In the genomic region with DNA sequence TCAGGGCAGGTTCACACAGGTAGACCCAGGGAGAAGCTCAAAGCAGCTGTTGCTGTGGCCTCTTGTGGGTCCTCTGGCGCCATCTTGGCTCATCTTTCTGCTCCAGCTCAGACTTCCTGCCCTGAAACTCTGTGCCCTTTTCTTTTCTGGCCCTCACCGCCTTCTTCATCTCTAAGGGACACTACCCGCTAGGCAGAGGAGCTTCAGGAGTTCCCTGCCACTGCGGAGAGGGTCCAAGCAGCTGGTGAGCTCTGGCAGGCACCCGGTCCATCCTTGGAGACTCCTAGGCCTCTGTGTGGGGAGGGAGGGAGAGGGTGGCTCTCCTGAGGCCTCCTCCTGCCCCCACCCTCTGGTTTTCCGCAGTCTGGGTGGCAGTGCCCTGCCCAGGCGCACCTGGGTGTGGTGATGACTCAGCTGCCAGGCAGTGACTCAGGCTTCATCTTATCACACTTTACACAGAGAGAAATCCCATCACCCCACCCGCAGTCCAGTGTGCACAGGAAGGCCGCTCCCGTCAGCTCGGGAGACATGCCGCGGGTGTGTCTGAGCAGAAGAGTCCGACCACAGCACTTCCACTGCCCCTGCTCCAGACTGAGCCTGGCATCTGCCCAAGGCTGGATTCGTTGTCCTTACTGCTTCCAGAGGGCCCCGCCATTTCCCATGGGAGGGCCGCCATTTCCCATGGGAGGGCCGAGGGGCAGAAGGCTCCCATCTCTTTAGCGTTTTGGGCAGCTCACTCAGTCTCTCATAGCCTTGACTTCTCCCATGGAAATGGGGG, we compare ENCODE assay signal across 8 cellular contexts. TPM values are rescaled to one million over a fixed set of nuclear protein-coding genes. Genes with fewer than 3 reads are reported as not detected.
DNase-seq lines count a peak whose midpoint lies in the region; ATAC-seq, FAIRE-seq and TF ChIP-seq lines count a peak whose summit lies in the region.

No MANE protein-coding gene starts in this region.

- TF ChIP-seq CTCF in K562 (IDR thresholded peaks at IDR 0.05 in 2 of 3, conservative IDR thresholded peaks at IDR 0.05 in 1 of 3; ENCODE audit: insufficient read depth in 2 of 3, low read depth in 1 of 3, low read length in 3 of 3) (no peak), lower lobe of right lung (IDR thresholded peaks at IDR 0.05) (no peak), esophagus muscularis mucosa (IDR thresholded peaks at IDR 0.05) (no peak)

- DNase-seq in H4 (ENCODE audit: low spot score) (peak; percentile 100), K562 (ENCODE audit: extremely low read depth in 1 of 4, low spot score in 3 of 4) (peak; percentile 67 to 91 (median 76)), lower lobe of right lung (peak; percentile 78), esophagus muscularis mucosa (ENCODE audit: extremely low spot score) (no peak)
- peak; percentile 44 for DNase-seq in T-helper 2 cell treated with Interferon-gamma antibody and Interleukin-4, amounts not matched to agents 5 μg/mL and 100 μg/mL, for 36 hours (ENCODE audit: low spot score)
- DNase-seq in stimulated activated CD8-positive, alpha-beta memory T cell treated with anti-CD3 and anti-CD28 coated beads, Interleukin-7, amount 100 ng/mL, for 24 hours (ENCODE audit: low read depth), result peak; percentile 21

- H4K20me1 ChIP-seq in K562 (replicated peaks; ENCODE audit: control insufficient read depth, insufficient read depth, low read length), result no peaks in the 10 kb centered on the region

- ATAC-seq in K562 (peak; percentile 92), lower lobe of right lung (peak; percentile 92), GM21529 (IDR thresholded peaks at IDR 0.05; ENCODE audit: unreplicated experiment) (no peak), HG02571 (IDR thresholded peaks at IDR 0.05; ENCODE audit: unreplicated experiment) (no peak)

- H3K4me3 ChIP-seq in K562 (no peak overlapping the region), lower lobe of right lung (no peak overlapping the region), esophagus muscularis mucosa (no peak overlapping the region)

- in situ Hi-C loops in K562 (cut with MboI), result no loop called here

- BruUV-seq in K562 (replicated peaks; lab: Mats Ljungman, UMichigan), result TSS peak; percentile 45

- peaks cover 24 to 28% of the 10 kb centered on the region in 2 experiments for H3K4me1 ChIP-seq in K562 (replicated peaks in 1 of 2; ENCODE audit: control insufficient read depth in 2 of 2, insufficient read depth in 2 of 2, low read length in 2 of 2)
- peaks cover 25% of the 10 kb centered on the region for H3K4me1 ChIP-seq in lower lobe of right lung
- H3K4me1 ChIP-seq in esophagus muscularis mucosa, result peaks cover 0 to 14% (median 10%) of the 10 kb centered on the region in 4 donors

- peak in 1 of 2 experiments; percentile 16; a peak in 1 of 4 replicates for TF ChIP-seq RAD21 in K562 (CRISPR knock-in tag; conservative IDR thresholded peaks at IDR 0.05 in 1 of 2, IDR thresholded peaks at IDR 0.05 in 1 of 2)

- no peaks in the 10 kb centered on the region for H3K9me3 Mint-ChIP-seq in T-helper 2 cell treated with Interferon-gamma antibody and Interleukin-4, amounts not matched to agents 5 μg/mL and 100 μg/mL, for 36 hours

- H3K79me2 ChIP-seq in K562 (ENCODE audit: control insufficient read depth, insufficient read depth, low read length), result peaks cover 22% of the 10 kb centered on the region; the same call in 2 of the 3 replicates

- H3K27ac ChIP-seq in K562 (ENCODE audit: extremely low read depth, low read depth, low read length) (peak overlapping the region; percentile 85), lower lobe of right lung (peak overlapping the region; percentile 83), esophagus muscularis mucosa (replicated peaks in 1 of 4) (peak overlapping the region in 1 of 4 donors; percentile 25)

- TF ChIP-seq POLR2A in K562 (conservative IDR thresholded peaks at IDR 0.05) (peak; percentile 63), esophagus muscularis mucosa (IDR thresholded peaks at IDR 0.05; ENCODE audit: low read depth) (no peak)

- intact Hi-C loops in K562 (cut with micrococcal nuclease), result no loop called here
- intact Hi-C loops in lower lobe of right lung (cut with DNase I), result no loop called here
- intact Hi-C loops in esophagus muscularis mucosa (cut with DNase I), result no loop called here

- H3K4me2 ChIP-seq in K562 (ENCODE audit: insufficient read depth, low read length), result peak overlapping the region; percentile 72

- no peaks in the 10 kb centered on the region for H3K9me3 ChIP-seq in K562 (replicated peaks; ENCODE audit: control insufficient read depth, insufficient read depth, low read depth, low read length)
- no peaks in the 10 kb centered on the region for H3K9me3 ChIP-seq in lower lobe of right lung
- no peaks in the 10 kb centered on the region for H3K9me3 ChIP-seq in esophagus muscularis mucosa

- peak; percentile 88 for TF ChIP-seq EP300 in K562 (IDR thresholded peaks at IDR 0.05; ENCODE audit: low read length)
- TF ChIP-seq EP300 in esophagus muscularis mucosa (IDR thresholded peaks at IDR 0.05), result no peak

- CTCF ChIA-PET in K562 (lab: Yijun Ruan, JAX; ENCODE audit: low intra/inter-chr PET ratio), result no interaction called here

- H3K27me3 ChIP-seq in K562 (ENCODE audit: control insufficient read depth in 2 of 2, insufficient read depth in 2 of 2, low read length in 2 of 2) (no peaks in the 10 kb centered on the region), lower lobe of right lung (ENCODE audit: low read depth) (no peaks in the 10 kb centered on the region), esophagus muscularis mucosa (no peaks in the 10 kb centered on the region)

- POLR2A ChIA-PET in K562 (lab: Yijun Ruan, JAX), result interaction anchor here (0.5 to 7.6 kb wide), 22 partner anchors 9 to 1945 kb away, joined by 3 to 58 read pairs (median 3); partner anchors contain the start of genes ARMC7, JPT1, MIF4GD and SUMO2

- peak; percentile 93 for FAIRE-seq in K562 (lab: Jason Lieb, UNC)

- no peaks in the 10 kb centered on the region for H3K27me3 Mint-ChIP-seq in T-helper 2 cell treated with Interferon-gamma antibody and Interleukin-4, amounts not matched to agents 5 μg/mL and 100 μg/mL, for 36 hours (ENCODE audit: low read depth)

- H3K9ac ChIP-seq in K562 (ENCODE audit: insufficient read depth in 1 of 2, low read depth in 2 of 2, low read length in 2 of 2), result peak overlapping the region; percentile 68 to 87

- peak overlapping the region; percentile 83 for H2AFZ ChIP-seq in K562 (ENCODE audit: low read depth, low read length)

- H3K4me1 Mint-ChIP-seq in T-helper 2 cell treated with Interferon-gamma antibody and Interleukin-4, amounts not matched to agents 5 μg/mL and 100 μg/mL, for 36 hours (ENCODE audit: low read depth), result peaks cover 27% of the 10 kb centered on the region

- H3K36me3 ChIP-seq in K562 (ENCODE audit: control insufficient read depth, insufficient read depth, low read length) (peaks cover 17% of the 10 kb centered on the region; the same call in 2 of the 3 replicates), lower lobe of right lung (peaks cover 28% of the 10 kb centered on the region), esophagus muscularis mucosa (peaks cover 0 to 25% (median 11%) of the 10 kb centered on the region in 4 donors)

- no peaks in the 10 kb centered on the region for H3K9me1 ChIP-seq in K562 (ENCODE audit: control insufficient read depth, insufficient read depth, low read length)

- WGBS in K562 (ENCODE audit: insufficient coverage, low coverage, missing lambda C conversion rate), result 19% methylated on average over 19 of the region's 19 CpGs
- WGBS in esophagus muscularis mucosa, result 76% methylated on average over 6 of the region's 19 CpGs

- peak overlapping the region; percentile 65 for H3K4me3 Mint-ChIP-seq in T-helper 2 cell treated with Interferon-gamma antibody and Interleukin-4, amounts not matched to agents 5 μg/mL and 100 μg/mL, for 36 hours

- peaks cover 25% of the 10 kb centered on the region for H3K36me3 Mint-ChIP-seq in T-helper 2 cell treated with Interferon-gamma antibody and Interleukin-4, amounts not matched to agents 5 μg/mL and 100 μg/mL, for 36 hours (ENCODE audit: low read depth)

- H3K27ac Mint-ChIP-seq in T-helper 2 cell treated with Interferon-gamma antibody and Interleukin-4, amounts not matched to agents 5 μg/mL and 100 μg/mL, for 36 hours, result peak overlapping the region; percentile 91

RNA-seq across cellular contexts. Expression of gene NT5C, which starts 7.3 kb away (rescaled TPM):
- total RNA-seq in H4 (2014; rRNA removed; shearing (Covaris generic)), result 122 and 134 TPM in 2 replicates
- 23.9 and 63.5 TPM in 2 replicates for total RNA-seq in K562 (2011; cell fraction: chromatin; rRNA removed; ENCODE audit: low replicate concordance)
- total RNA-seq in K562 (2011; cell fraction: nucleolus; rRNA removed), result 83.5 and 103 TPM in 2 replicates
- total RNA-seq in K562 (2011; cell fraction: nucleoplasm; rRNA removed), result 34.3 and 56.2 TPM in 2 replicates
- total RNA-seq in K562 (2014; rRNA removed), result 150 and 205 TPM in 2 replicates
- total RNA-seq in K562 (2014; rRNA removed; fragmentation: Illumina TruSeq; extraction: Trizol), result 21.5 and 31.6 TPM in 2 replicates
- 55.3 and 56.6 TPM in 2 replicates for total RNA-seq in K562 (2015; rRNA removed; fragmentation: Illumina TruSeq; extraction: Trizol)
- total RNA-seq in K562 (2021), result 94.3 and 95.0 TPM in 2 replicates
- 45.0 and 55.6 TPM in 2 replicates for polyA plus RNA-seq in K562 (2011; rRNA removed)
- polyA plus RNA-seq in K562 (2011; cell fraction: cytosol; rRNA removed), result 71.8 and 135 TPM in 2 replicates
- polyA plus RNA-seq in K562 (2011; cell fraction: nucleus; rRNA removed), result 170 and 227 TPM in 2 replicates
- polyA plus RNA-seq in K562 (2012), result 54.2 and 75.4 TPM in 2 replicates
- polyA plus RNA-seq in K562 (2014; fragmentation: Illumina TruSeq; extraction: Trizol), result 31.0 and 40.2 TPM in 2 replicates
- polyA plus RNA-seq in K562 (2014; fragmentation: Nextera tagmentation; extraction: Ambion mirVana), result 1 to 10 TPM; 2.9 to 5.0 TPM
- polyA plus RNA-seq in K562 (2014; rRNA removed), result 167 and 175 TPM in 2 replicates
- 6.2 and 7.8 TPM in 2 replicates for polyA minus RNA-seq in K562 (2011; rRNA and poly(A)+ RNA removed)
- polyA minus RNA-seq in K562 (2011; cell fraction: cytosol; rRNA and poly(A)+ RNA removed), result 10.3 and 17.4 TPM in 2 replicates
- polyA minus RNA-seq in K562 (2011; cell fraction: nucleus; rRNA and poly(A)+ RNA removed), result 41.6 and 46.9 TPM in 2 replicates
- 34.9 TPM for total RNA-seq in lower lobe of right lung
- total RNA-seq in esophagus muscularis mucosa, result 10 to 100 TPM; 70.6 to 98.7 (median 75.1) TPM

RNA-seq across cellular contexts. Expression of gene ARMC7, which starts 14.5 kb away (rescaled TPM):
- total RNA-seq in H4 (2014; rRNA removed; shearing (Covaris generic)), result 4.0 and 5.2 TPM in 2 replicates
- total RNA-seq in K562 (2011; cell fraction: chromatin; rRNA removed; ENCODE audit: low replicate concordance), result 16.9 and 36.5 TPM in 2 replicates
- total RNA-seq in K562 (2011; cell fraction: nucleolus; rRNA removed), result 20.5 and 25.8 TPM in 2 replicates
- total RNA-seq in K562 (2011; cell fraction: nucleoplasm; rRNA removed), result 16.9 and 19.5 TPM in 2 replicates
- total RNA-seq in K562 (2014; rRNA removed) (5.9 and 10.2 TPM in 2 replicates), K562 (2014; rRNA removed; fragmentation: Illumina TruSeq; extraction: Trizol) (4.1 and 5.1 TPM in 2 replicates), K562 (2015; rRNA removed; fragmentation: Illumina TruSeq; extraction: Trizol) (9.5 and 10.1 TPM in 2 replicates), K562 (2021) (15.2 TPM in 2 replicates), lower lobe of right lung (16.7 TPM), esophagus muscularis mucosa (10 to 100 TPM in 1 of 4 donors, 1 to 10 TPM in 3; 3.5 to 10.3 (median 6.7) TPM)
- polyA plus RNA-seq in K562 (2011; rRNA removed) (3.9 and 8.0 TPM in 2 replicates), K562 (2014; fragmentation: Illumina TruSeq; extraction: Trizol) (8.7 and 12.7 TPM in 2 replicates), K562 (2014; fragmentation: Nextera tagmentation; extraction: Ambion mirVana) (1 to 10 TPM; 1.4 to 2.8 TPM), K562 (2014; rRNA removed) (5.9 and 8.9 TPM in 2 replicates)
- 9.1 and 13.1 TPM in 2 replicates for polyA plus RNA-seq in K562 (2011; cell fraction: cytosol; rRNA removed)
- 8.4 and 8.7 TPM in 2 replicates for polyA plus RNA-seq in K562 (2011; cell fraction: nucleus; rRNA removed)
- polyA plus RNA-seq in K562 (2012), result 15.4 and 16.8 TPM in 2 replicates
- polyA minus RNA-seq in K562 (2011; rRNA and poly(A)+ RNA removed), result 8.0 and 8.3 TPM in 2 replicates
- polyA minus RNA-seq in K562 (2011; cell fraction: cytosol; rRNA and poly(A)+ RNA removed), result 8.3 and 9.9 TPM in 2 replicates
- polyA minus RNA-seq in K562 (2011; cell fraction: nucleus; rRNA and poly(A)+ RNA removed), result 6.9 and 11.7 TPM in 2 replicates

RNA-seq across cellular contexts. Expression of gene JPT1, which starts 30.1 kb away (rescaled TPM):
- 324 and 466 TPM in 2 replicates for total RNA-seq in H4 (2014; rRNA removed; shearing (Covaris generic))
- 60.0 and 81.0 TPM in 2 replicates for total RNA-seq in K562 (2011; cell fraction: chromatin; rRNA removed; ENCODE audit: low replicate concordance)
- 77.1 and 90.4 TPM in 2 replicates for total RNA-seq in K562 (2011; cell fraction: nucleolus; rRNA removed)
- 68.9 and 75.0 TPM in 2 replicates for total RNA-seq in K562 (2011; cell fraction: nucleoplasm; rRNA removed)
- total RNA-seq in K562 (2014; rRNA removed) (131 and 132 TPM in 2 replicates), K562 (2014; rRNA removed; fragmentation: Illumina TruSeq; extraction: Trizol) (168 and 185 TPM in 2 replicates), K562 (2015; rRNA removed; fragmentation: Illumina TruSeq; extraction: Trizol) (290 and 292 TPM in 2 replicates), K562 (2021) (243 and 245 TPM in 2 replicates), lower lobe of right lung (61.1 TPM), esophagus muscularis mucosa (10 to 100 TPM in 3 of 4 donors, 1 to 10 TPM in 1; 5.4 to 24.2 (median 18.4) TPM)
- polyA plus RNA-seq in K562 (2011; rRNA removed) (54.0 and 56.7 TPM in 2 replicates), K562 (2014; fragmentation: Illumina TruSeq; extraction: Trizol) (276 and 277 TPM in 2 replicates), K562 (2014; fragmentation: Nextera tagmentation; extraction: Ambion mirVana) (10 to 100 TPM; 67.8 to 77.7 TPM), K562 (2014; rRNA removed) (144 and 237 TPM in 2 replicates)
- polyA plus RNA-seq in K562 (2011; cell fraction: cytosol; rRNA removed), result 112 and 122 TPM in 2 replicates
- polyA plus RNA-seq in K562 (2011; cell fraction: nucleus; rRNA removed), result 68.8 and 82.6 TPM in 2 replicates
- 165 and 353 TPM in 2 replicates for polyA plus RNA-seq in K562 (2012)
- 46.8 and 55.1 TPM in 2 replicates for polyA minus RNA-seq in K562 (2011; rRNA and poly(A)+ RNA removed)
- 131 and 146 TPM in 2 replicates for polyA minus RNA-seq in K562 (2011; cell fraction: cytosol; rRNA and poly(A)+ RNA removed)
- polyA minus RNA-seq in K562 (2011; cell fraction: nucleus; rRNA and poly(A)+ RNA removed), result 35.1 and 49.8 TPM in 2 replicates

RNA-seq across cellular contexts. Expression of gene SLC16A5, which starts 36.5 kb away (rescaled TPM):
- not detected in 2 replicates for total RNA-seq in H4 (2014; rRNA removed; shearing (Covaris generic))
- 3.1 and 9.9 TPM in 2 replicates for total RNA-seq in K562 (2011; cell fraction: chromatin; rRNA removed; ENCODE audit: low replicate concordance)
- total RNA-seq in K562 (2011; cell fraction: nucleolus; rRNA removed), result 6.2 and 7.8 TPM in 2 replicates
- 3.5 and 5.4 TPM in 2 replicates for total RNA-seq in K562 (2011; cell fraction: nucleoplasm; rRNA removed)
- total RNA-seq in K562 (2014; rRNA removed) (0.65 and 1.1 TPM in 2 replicates), K562 (2014; rRNA removed; fragmentation: Illumina TruSeq; extraction: Trizol) (0.64 and 0.65 TPM in 2 replicates), K562 (2015; rRNA removed; fragmentation: Illumina TruSeq; extraction: Trizol) (0.33 and 0.75 TPM in 2 replicates), K562 (2021) (2.6 and 3.1 TPM in 2 replicates), lower lobe of right lung (32.3 TPM), esophagus muscularis mucosa (1 to 10 TPM; 3.8 to 9.7 (median 7.6) TPM)
- polyA plus RNA-seq in K562 (2011; rRNA removed) (1.2 and 1.8 TPM in 2 replicates), K562 (2014; fragmentation: Illumina TruSeq; extraction: Trizol) (0.91 and 1.8 TPM in 2 replicates), K562 (2014; fragmentation: Nextera tagmentation; extraction: Ambion mirVana) (under 1 TPM; 0.06 to 0.11 TPM), K562 (2014; rRNA removed) (1.8 and 2.4 TPM in 2 replicates)
- polyA plus RNA-seq in K562 (2011; cell fraction: cytosol; rRNA removed), result 2.0 and 4.5 TPM in 2 replicates
- polyA plus RNA-seq in K562 (2011; cell fraction: nucleus; rRNA removed), result 8.3 and 12.8 TPM in 2 replicates
- polyA plus RNA-seq in K562 (2012), result 1.1 and 4.0 TPM in 2 replicates
- 0.63 and 0.88 TPM in 2 replicates for polyA minus RNA-seq in K562 (2011; rRNA and poly(A)+ RNA removed)
- polyA minus RNA-seq in K562 (2011; cell fraction: cytosol; rRNA and poly(A)+ RNA removed), result 2.2 and 2.7 TPM in 2 replicates
- 2.2 and 2.4 TPM in 2 replicates for polyA minus RNA-seq in K562 (2011; cell fraction: nucleus; rRNA and poly(A)+ RNA removed)

RNA-seq across cellular contexts. Expression of gene SUMO2, which starts 58.5 kb away (rescaled TPM):
- 160 and 193 TPM in 2 replicates for total RNA-seq in H4 (2014; rRNA removed; shearing (Covaris generic))
- 15.8 and 22.4 TPM in 2 replicates for total RNA-seq in K562 (2011; cell fraction: chromatin; rRNA removed; ENCODE audit: low replicate concordance)
- 14.9 and 18.3 TPM in 2 replicates for total RNA-seq in K562 (2011; cell fraction: nucleolus; rRNA removed)
- 30.7 and 43.9 TPM in 2 replicates for total RNA-seq in K562 (2011; cell fraction: nucleoplasm; rRNA removed)
- total RNA-seq in K562 (2014; rRNA removed) (170 and 203 TPM in 2 replicates), K562 (2014; rRNA removed; fragmentation: Illumina TruSeq; extraction: Trizol) (379 and 441 TPM in 2 replicates), K562 (2015; rRNA removed; fragmentation: Illumina TruSeq; extraction: Trizol) (361 and 419 TPM in 2 replicates), K562 (2021) (511 and 520 TPM in 2 replicates), lower lobe of right lung (351 TPM), esophagus muscularis mucosa (100 to 1,000 TPM in 1 of 4 donors, 10 to 100 TPM in 3; 64.4 to 101 (median 80.0) TPM)
- polyA plus RNA-seq in K562 (2011; rRNA removed) (414 and 505 TPM in 2 replicates), K562 (2014; fragmentation: Illumina TruSeq; extraction: Trizol) (233 and 262 TPM in 2 replicates), K562 (2014; fragmentation: Nextera tagmentation; extraction: Ambion mirVana) (100 to 1,000 TPM; 570 to 733 TPM), K562 (2014; rRNA removed) (157 and 222 TPM in 2 replicates)
- 43.5 and 104 TPM in 2 replicates for polyA plus RNA-seq in K562 (2011; cell fraction: cytosol; rRNA removed)
- polyA plus RNA-seq in K562 (2011; cell fraction: nucleus; rRNA removed), result 60.3 and 118 TPM in 2 replicates
- polyA plus RNA-seq in K562 (2012), result 290 and 393 TPM in 2 replicates
- 133 and 157 TPM in 2 replicates for polyA minus RNA-seq in K562 (2011; rRNA and poly(A)+ RNA removed)
- 208 and 214 TPM in 2 replicates for polyA minus RNA-seq in K562 (2011; cell fraction: cytosol; rRNA and poly(A)+ RNA removed)
- 9.2 and 28.8 TPM in 2 replicates for polyA minus RNA-seq in K562 (2011; cell fraction: nucleus; rRNA and poly(A)+ RNA removed)

Comparison
In these comparisons a context has a peak if more than half of its experiments do, and no peak if none do; other contexts are left out.
1. ATAC-seq: peak in K562 (single experiment) and lower lobe of right lung (2 of 2); none in GM21529 (single experiment) and HG02571 (single experiment).